21 cellular contexts compared by ENCODE assay signal in the genomic region with DNA sequence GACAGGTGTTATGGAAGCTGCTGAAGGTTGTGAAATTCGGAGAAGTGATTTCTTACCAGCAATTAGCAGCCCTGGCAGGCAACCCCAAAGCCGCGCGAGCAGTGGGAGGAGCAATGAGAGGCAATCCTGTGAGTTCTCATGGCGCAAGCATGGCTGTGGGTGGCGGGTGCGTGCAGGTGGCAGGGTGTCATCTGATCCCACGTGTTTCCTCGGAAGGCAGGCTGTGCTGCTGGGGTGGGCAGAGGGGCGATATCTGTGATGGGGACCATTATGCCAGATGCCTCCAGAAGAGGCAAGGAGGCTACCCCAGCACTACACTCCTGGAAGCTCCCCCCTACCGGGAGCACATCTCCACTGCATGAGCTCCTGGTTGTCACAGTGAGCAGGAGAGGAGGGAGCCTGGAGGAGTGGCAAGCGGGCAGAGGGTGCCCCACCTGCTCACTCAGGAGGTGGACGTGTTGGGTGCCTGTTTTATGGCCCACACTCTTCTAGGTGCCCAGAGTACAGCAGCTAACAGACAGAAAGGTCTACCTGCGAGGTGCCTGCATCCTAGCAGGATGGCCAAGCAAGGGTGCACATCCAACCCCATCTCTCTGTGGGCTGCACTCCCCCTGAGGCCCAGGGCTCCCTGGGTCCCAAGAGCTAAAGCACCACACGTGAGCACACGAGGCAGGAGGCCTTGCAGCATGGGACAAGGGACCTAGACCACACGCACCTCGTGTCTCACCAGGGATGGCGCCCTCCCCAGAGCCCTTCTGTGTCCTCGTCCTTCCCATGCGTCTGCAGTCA.
A peak's percentile ranks its signal among the peaks of the same experiment; 100 is the strongest.
DNase-seq lines count a peak whose midpoint lies in the region; ATAC-seq, FAIRE-seq and TF ChIP-seq lines count a peak whose summit lies in the region.
"Had no signal": no experiment of that assay in that cellular context is flagged by ENCODE, and none has a peak within 500 bp of the region (broad histone marks: within the 10 kb centered on the region; RNA-seq: fewer than 3 reads in every experiment).

No MANE protein-coding gene starts in this region.

- H3K27ac ChIP-seq in stomach (no peak overlapping the region), small intestine (ENCODE audit: low read depth in 1 of 2, low read length in 1 of 2) (no peak overlapping the region)
- H3K27ac ChIP-seq: C4-2B, HL-60, pancreas had no signal

- H3K27me3 ChIP-seq in stomach = no peaks in the 10 kb centered on the region
- no peaks in the 10 kb centered on the region for H3K27me3 ChIP-seq in small intestine (ENCODE audit: control insufficient read depth in 2 of 2, insufficient read depth in 2 of 2, low read length in 2 of 2)
- H3K27me3 ChIP-seq: pancreas had no signal

- no peak overlapping the region for H3K4me3 Mint-ChIP-seq in activated CD8-positive, alpha-beta memory T cell treated with anti-CD3 and anti-CD28 coated beads, Interleukin-2, amount 10 ng/mL, durations not matched to agents 7 days and 5 days

- H3K27ac Mint-ChIP-seq in activated CD8-positive, alpha-beta memory T cell treated with anti-CD3 and anti-CD28 coated beads, Interleukin-2, amount 10 ng/mL, durations not matched to agents 7 days and 5 days = no peak overlapping the region

- H3K4me3 ChIP-seq in stomach (no peak overlapping the region), small intestine (ENCODE audit: low read depth in 1 of 2, low read length in 2 of 2) (no peak overlapping the region)
- H3K4me3 ChIP-seq: pancreas, smooth muscle cell had no signal

- intact Hi-C loops in stomach (cut with DNase I; ENCODE audit: low total_unique reads) = no loop called here

- CTCF ChIA-PET in activated CD8-positive, alpha-beta memory T cell treated with anti-CD3 and anti-CD28 coated beads, Interleukin-2, amount 10 ng/mL, durations not matched to agents 7 days and 5 days (lab: Charles Lee) = no interaction called here

- peaks cover 0 to 5% (median 1%) of the 10 kb centered on the region in 4 donors for H3K9me3 ChIP-seq in stomach
- H3K9me3 ChIP-seq in small intestine (ENCODE audit: control insufficient read depth, low read depth) = no peaks in the 10 kb centered on the region
- H3K9me3 ChIP-seq: pancreas had no signal

- H3K36me3 ChIP-seq in stomach (peaks cover 10 to 35% (median 31%) of the 10 kb centered on the region in 4 donors), small intestine (ENCODE audit: control insufficient read depth in 2 of 2, insufficient read depth in 2 of 2, low read length in 2 of 2) (no peaks in the 10 kb centered on the region)
- H3K36me3 ChIP-seq: pancreas had no signal

- H3K36me3 Mint-ChIP-seq in activated CD8-positive, alpha-beta memory T cell treated with anti-CD3 and anti-CD28 coated beads, Interleukin-2, amount 10 ng/mL, durations not matched to agents 7 days and 5 days = no peaks in the 10 kb centered on the region

- H3K27me3 Mint-ChIP-seq in activated CD8-positive, alpha-beta memory T cell treated with anti-CD3 and anti-CD28 coated beads, Interleukin-2, amount 10 ng/mL, durations not matched to agents 7 days and 5 days = no peaks in the 10 kb centered on the region

- H3K4me1 Mint-ChIP-seq in activated CD8-positive, alpha-beta memory T cell treated with anti-CD3 and anti-CD28 coated beads, Interleukin-2, amount 10 ng/mL, durations not matched to agents 7 days and 5 days = peaks cover 5% of the 10 kb centered on the region

- TF ChIP-seq POLR2A in stomach (IDR thresholded peaks at IDR 0.05) = no peak

- no peak for TF ChIP-seq CTCF in stomach (IDR thresholded peaks at IDR 0.05)

- WGBS in stomach, 5 donors = 90 to 96% (median 94%) methylated on average over 21 of the region's 21 CpGs
- WGBS in small intestine, 3 donors = 94 to 95% (median 94%) methylated on average over 21 of the region's 21 CpGs

- FAIRE-seq in small intestine (lab: Jason Lieb, UNC) = no peak
- FAIRE-seq: pancreas had no signal

- TF ChIP-seq EP300 in stomach (IDR thresholded peaks at IDR 0.05) = no peak

- H3K4me1 ChIP-seq in stomach = peaks cover 0 to 9% (median 0%) of the 10 kb centered on the region in 4 donors
- H3K4me1 ChIP-seq in small intestine (ENCODE audit: control insufficient read depth in 2 of 2, insufficient read depth in 1 of 2, low read depth in 1 of 2, low read length in 1 of 2) = no peaks in the 10 kb centered on the region
- H3K4me1 ChIP-seq: pancreas had no signal

- ATAC-seq in activated CD8-positive, alpha-beta memory T cell treated with anti-CD3 and anti-CD28 coated beads, Interleukin-2, amount 10 ng/mL, durations not matched to agents 7 days and 5 days = no peak
- ATAC-seq in left lobe of liver (no peak), HG02970 (IDR thresholded peaks at IDR 0.05; ENCODE audit: low FRiP score, unreplicated experiment) (no peak)
- ATAC-seq: pancreas had no signal

- peaks cover under 1% of the 10 kb centered on the region for H3K9me3 Mint-ChIP-seq in activated CD8-positive, alpha-beta memory T cell treated with anti-CD3 and anti-CD28 coated beads, Interleukin-2, amount 10 ng/mL, durations not matched to agents 7 days and 5 days (ENCODE audit: low read depth)

- peak; percentile 26 for DNase-seq in activated CD8-positive, alpha-beta memory T cell treated with anti-CD3 and anti-CD28 coated beads, Interleukin-2, amount 10 ng/mL, durations not matched to agents 7 days and 5 days
- DNase-seq in activated CD8-positive, alpha-beta memory T cell treated with anti-CD3 and anti-CD28 coated beads, Interleukin-2, amount 50 U/mL, for 4 hours = no peak
- DNase-seq in NCI-H2171 (lab: John Stamatoyannopoulos, UW) = peak; percentile 41
- DNase-seq in left lobe of liver (ENCODE audit: low spot score) = peak; percentile 43
- peak; percentile 17 for DNase-seq in stomach
- no peak for DNase-seq in NCI-H510A treated with DMSO at 0.1 percent for 48 hours (lab: John Stamatoyannopoulos, UW)
- no peak for DNase-seq in small intestine
- DNase-seq: ACHN; activated CD4-positive, CD25-positive, alpha-beta regulatory T cell treated with anti-CD3 and anti-CD28 coated beads, Interleukin-2, amount 50 U/mL, for 72 hours; activated naive CD4-positive, alpha-beta T cell; GDM1; glutamatergic neuron; IMR-90; NCI-H146; NCI-H226; stimulated activated CD4-positive, alpha-beta T cell treated with anti-CD3 and anti-CD28 coated beads, Interleukin-4, amount 100 ng/mL, for 4 hours had no signal

Comparison
In these comparisons a context has a peak if more than half of its experiments do, and no peak if none do; other contexts are left out.
1. DNase-seq: peak in activated CD8-positive, alpha-beta memory T cell treated with anti-CD3 and anti-CD28 coated beads, Interleukin-2, amount 10 ng/mL, durations not matched to agents 7 days and 5 days (single experiment), NCI-H2171 (single experiment), left lobe of liver (single experiment) and stomach (single experiment); none in activated CD8-positive, alpha-beta memory T cell treated with anti-CD3 and anti-CD28 coated beads, Interleukin-2, amount 50 U/mL, for 4 hours (single experiment), NCI-H510A treated with DMSO at 0.1 percent for 48 hours (single experiment) and small intestine (single experiment).